ENCODE assay signal across 32 cellular contexts in genomic region chr10:1229116-1229515, GRCh38.
"Had no signal": no experiment of that assay in that cellular context is flagged by ENCODE, and none has a peak within 500 bp of the region (broad histone marks: within the 10 kb centered on the region; RNA-seq: fewer than 3 reads in every experiment).

No MANE protein-coding gene starts in this region.

- H3K36me3 ChIP-seq: adrenal gland, breast epithelium had no signal

- H3K9me3 ChIP-seq: adrenal gland, body of pancreas, breast epithelium had no signal

- H3K4me3 Mint-ChIP-seq: activated CD4-positive, alpha-beta memory T cell treated with anti-CD3 and anti-CD28 coated beads for 36 hours; activated CD4-positive, alpha-beta T cell treated with anti-CD3 and anti-CD28 coated beads, Interleukin-2, amount 10 ng/mL, durations not matched to agents 7 days and 5 days; activated naive CD4-positive, alpha-beta T cell treated with anti-CD3 and anti-CD28 coated beads for 36 hours; activated T-cell treated with anti-CD3 and anti-CD28 coated beads, Interleukin-2, amount 50 U/mL, for 4 hours; activated T-helper 1 cell treated with anti-CD3 and anti-CD28 coated beads, Interleukin-12 subunit alpha, Interleukin-12 subunit beta, Interleukin-2, Interleukin-4 antibody, amounts not matched to agents 30 ng/mL and 10 ng/mL and 1 ng/mL, durations not matched to agents 14 hours and 24 hours and 36 hours had no signal

- H3K27ac ChIP-seq: adrenal gland, body of pancreas, breast epithelium, VCaP had no signal

- H3K27me3 Mint-ChIP-seq: activated CD4-positive, alpha-beta memory T cell treated with anti-CD3 and anti-CD28 coated beads for 36 hours had no signal

- H3K27ac Mint-ChIP-seq: activated CD4-positive, alpha-beta memory T cell treated with anti-CD3 and anti-CD28 coated beads for 36 hours; activated CD4-positive, alpha-beta T cell treated with anti-CD3 and anti-CD28 coated beads, Interleukin-2, amount 10 ng/mL, durations not matched to agents 7 days and 5 days; activated naive CD4-positive, alpha-beta T cell treated with anti-CD3 and anti-CD28 coated beads for 36 hours; activated naive CD4-positive, alpha-beta T cell treated with anti-CD3 and anti-CD28 coated beads, Interleukin-2, amount 50 U/mL, for 72 hours; activated T-helper 1 cell treated with anti-CD3 and anti-CD28 coated beads, Interleukin-12 subunit alpha, Interleukin-12 subunit beta, Interleukin-2, Interleukin-4 antibody, amounts not matched to agents 30 ng/mL and 10 ng/mL and 1 ng/mL, durations not matched to agents 14 hours and 24 hours and 36 hours had no signal

- H3K4me3 ChIP-seq: adrenal gland, body of pancreas, breast epithelium had no signal

- H3K4me1 ChIP-seq: adrenal gland, body of pancreas, breast epithelium had no signal

- H3K4me1 Mint-ChIP-seq: activated CD4-positive, alpha-beta T cell treated with anti-CD3 and anti-CD28 coated beads, Interleukin-2, amount 10 ng/mL, durations not matched to agents 7 days and 5 days had no signal

- DNase-seq: activated CD4-positive, alpha-beta memory T cell treated with anti-CD3 and anti-CD28 coated beads for 36 hours; activated CD4-positive, alpha-beta T cell treated with anti-CD3 and anti-CD28 coated beads, Interleukin-2, amount 10 ng/mL, durations not matched to agents 7 days and 5 days; activated CD4-positive, CD25-positive, alpha-beta regulatory T cell; activated CD8-positive, alpha-beta memory T cell treated with anti-CD3 and anti-CD28 coated beads, Interleukin-2, amount 50 U/mL, for 4 hours; activated gamma-delta T cell treated with Interleukin-2 at 50 U/mL for 16 hours; activated naive CD4-positive, alpha-beta T cell treated with anti-CD3 and anti-CD28 coated beads for 36 hours; activated T-cell treated with anti-CD3 and anti-CD28 coated beads for 4 hours; activated T-cell treated with anti-CD3 and anti-CD28 coated beads, Interleukin-2, amount 50 U/mL, for 4 hours; adrenal gland; body of pancreas; Karpas-422; KBM-7; NCI-H1048; NCI-H1105 treated with DMSO at 0.1 percent for 48 hours; NCI-H1436; NCI-H1694; NCI-H1930; NCI-H2081 treated with DMSO at 0.1 percent for 48 hours; NCI-H510A; NCI-H526; NCI-H748 treated with DMSO at 0.1 percent for 48 hours; NK-92 treated with Interleukin-12 subunit alpha and Interleukin-12 subunit beta, amount 100 ng/mL, for 24 hours; PC-3; Right ventricle myocardium superior; SW 1271; T-helper 1 cell; T-helper 2 cell; T-helper 9 cell had no signal

- H3K9me3 Mint-ChIP-seq: activated T-cell treated with anti-CD3 and anti-CD28 coated beads, Interleukin-2, amount 50 U/mL, for 4 hours; activated T-helper 1 cell treated with anti-CD3 and anti-CD28 coated beads, Interleukin-12 subunit alpha, Interleukin-12 subunit beta, Interleukin-2, Interleukin-4 antibody, amounts not matched to agents 30 ng/mL and 10 ng/mL and 1 ng/mL, durations not matched to agents 14 hours and 24 hours and 36 hours had no signal

- H3K27me3 ChIP-seq: adrenal gland, body of pancreas, breast epithelium had no signal
